Comparison of ENCODE assay signal across 9 cellular contexts in the genomic region with DNA sequence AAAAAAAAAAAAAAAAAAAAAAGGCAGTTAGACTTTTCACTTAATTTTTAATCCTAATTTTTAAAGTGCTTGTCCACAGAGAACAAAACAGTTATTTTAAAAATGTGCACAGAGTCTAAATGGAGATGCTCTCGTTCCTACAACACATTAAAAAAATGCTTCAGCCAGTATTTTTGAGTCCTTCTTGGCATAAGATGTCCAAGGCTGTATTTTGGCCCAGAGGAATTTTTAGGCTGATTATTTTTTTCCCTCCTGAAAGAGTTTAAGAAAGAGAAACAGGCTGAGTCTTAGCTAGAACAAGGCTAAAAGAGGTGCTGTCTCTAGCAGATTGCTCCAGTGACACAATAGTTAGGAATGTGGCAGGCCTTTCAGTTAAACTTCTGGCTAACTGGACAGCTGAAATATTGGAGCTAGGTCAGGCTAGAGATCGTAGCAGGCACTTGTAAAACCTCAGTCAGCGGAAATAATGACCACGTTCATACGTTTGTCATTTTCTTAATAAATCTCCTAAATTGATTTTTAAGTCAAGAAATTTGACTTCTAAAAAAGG.
DNase-seq lines count a peak whose midpoint lies in the region; ATAC-seq, FAIRE-seq and TF ChIP-seq lines count a peak whose summit lies in the region.
"Had no signal": no experiment of that assay in that cellular context is flagged by ENCODE, and none has a peak within 500 bp of the region (broad histone marks: within the 10 kb centered on the region; RNA-seq: fewer than 3 reads in every experiment).

No MANE protein-coding gene starts in this region.

- peak; percentile 84 for ATAC-seq in left lung
- no peak for ATAC-seq in GM21526 (IDR thresholded peaks at IDR 0.05; ENCODE audit: low FRiP score, unreplicated experiment)
- no peak for ATAC-seq in left lobe of liver

- TF ChIP-seq CTCF in left lung (IDR thresholded peaks at IDR 0.05): no peak

- H3K27me3 ChIP-seq in ectodermal cell (ENCODE audit: control insufficient read depth, insufficient read depth, low read length, poor library complexity, severe bottlenecking) (no peaks in the 10 kb centered on the region), left lung (no peaks in the 10 kb centered on the region)
- H3K27me3 ChIP-seq: stomach had no signal

- DNase-seq in LHCN-M2 (ENCODE audit: low read depth) (peak; percentile 85), left lung (no peak), urothelium cell line (ENCODE audit: low spot score) (peak; percentile 72), left lobe of liver (ENCODE audit: low spot score) (no peak), NCI-H1092 treated with DMSO at 0.1 percent for 48 hours (lab: John Stamatoyannopoulos, UW) (no peak)
- DNase-seq: activated CD4-positive, alpha-beta memory T cell treated with anti-CD3 and anti-CD28 coated beads, Interleukin-2, amount 10 ng/mL, durations not matched to agents 7 days and 5 days; stomach had no signal

- H3K36me3 ChIP-seq in ectodermal cell (ENCODE audit: control insufficient read depth, insufficient read depth, low read length): no peaks in the 10 kb centered on the region
- H3K36me3 ChIP-seq in left lung: no peaks in the 10 kb centered on the region
- H3K36me3 ChIP-seq: stomach had no signal

- H3K9me3 ChIP-seq in ectodermal cell (ENCODE audit: control insufficient read depth, low read length) (no peaks in the 10 kb centered on the region), left lung (no peaks in the 10 kb centered on the region)
- H3K9me3 ChIP-seq: stomach had no signal

- no peak overlapping the region for H3K4me3 ChIP-seq in ectodermal cell (ENCODE audit: insufficient read depth, low read depth, low read length)
- H3K4me3 ChIP-seq in left lung: no peak overlapping the region
- H3K4me3 ChIP-seq: stomach had no signal

- WGBS in ectodermal cell, 2 experiments: 32 to 37% methylated on average over 2 to 4 of the region's 5 CpGs

- no peak for FAIRE-seq in urothelium cell line (lab: Jason Lieb, UNC)

- intact Hi-C loops in left lung (cut with DNase I): no loop called here

- H3K27ac ChIP-seq in ectodermal cell (ENCODE audit: insufficient read depth, low read depth, low read length, poor library complexity, severe bottlenecking): peak overlapping the region; percentile 98
- H3K27ac ChIP-seq in left lung: peak overlapping the region in 1 of 2 donors; percentile 26
- H3K27ac ChIP-seq: stomach had no signal

- peaks cover 29% of the 10 kb centered on the region for H3K4me1 ChIP-seq in ectodermal cell (ENCODE audit: control insufficient read depth, insufficient read depth, low read length)
- H3K4me1 ChIP-seq in left lung: no peaks in the 10 kb centered on the region

Comparison
In these comparisons a context has a peak if more than half of its experiments do, and no peak if none do; other contexts are left out.
1. DNase-seq: peak in LHCN-M2 (single experiment) and urothelium cell line (single experiment); none in left lung (0 of 2), left lobe of liver (single experiment) and NCI-H1092 treated with DMSO at 0.1 percent for 48 hours (single experiment).